ENCODE assay signal across 9 cellular contexts in the genomic region with DNA sequence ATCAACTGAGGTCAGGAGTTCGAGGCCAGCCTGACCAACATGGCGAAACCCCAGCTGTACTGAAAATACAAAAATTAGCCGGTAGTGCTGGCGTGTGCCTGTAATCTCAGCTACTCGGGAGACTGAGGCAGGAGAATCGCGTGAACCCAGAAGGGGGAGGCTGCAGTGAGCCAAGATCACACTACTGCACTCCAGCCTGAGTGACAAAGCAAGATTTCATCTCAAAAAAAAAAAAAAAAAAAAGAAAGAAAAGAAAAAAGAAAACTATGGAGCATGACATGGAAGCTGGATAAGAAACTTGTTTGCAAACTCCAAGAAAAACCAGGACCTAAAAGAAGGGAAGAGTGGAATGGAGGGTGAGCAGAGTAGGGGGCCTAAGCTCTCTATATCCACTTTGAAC. TPM values are rescaled to one million over a fixed set of nuclear protein-coding genes. Genes with fewer than 3 reads are reported as not detected.
A peak's percentile ranks its signal among the peaks of the same experiment; 100 is the strongest.
DNase-seq lines count a peak whose midpoint lies in the region; ATAC-seq, FAIRE-seq and TF ChIP-seq lines count a peak whose summit lies in the region.
"Had no signal": no experiment of that assay in that cellular context is flagged by ENCODE, and none has a peak within 500 bp of the region (broad histone marks: within the 10 kb centered on the region; RNA-seq: fewer than 3 reads in every experiment).

No MANE protein-coding gene starts in this region.

- ATAC-seq in HepG2 (no peak), right lobe of liver (no peak), GM21786 (IDR thresholded peaks at IDR 0.05; ENCODE audit: unreplicated experiment) (no peak)

- no peaks in the 10 kb centered on the region for H3K36me3 ChIP-seq in HepG2 (replicated peaks in 1 of 2; ENCODE audit: control insufficient read depth in 1 of 2, insufficient read depth in 2 of 2, low read length in 2 of 2)
- no peaks in the 10 kb centered on the region for H3K36me3 ChIP-seq in right lobe of liver
- H3K36me3 ChIP-seq in neural progenitor cell = no peaks in the 10 kb centered on the region
- no peaks in the 10 kb centered on the region for H3K36me3 ChIP-seq in H7 (replicated peaks; ENCODE audit: control insufficient read depth, insufficient read depth, low read length)

- WGBS in HepG2 (ENCODE audit: low lambda C conversion rate) = 80% methylated on average over 7 of the region's 7 CpGs
- 92% methylated on average over 2 of the region's 7 CpGs for WGBS in right lobe of liver (ENCODE audit: insufficient coverage, low coverage, low lambda C conversion rate, missing lambda C conversion rate)

- FAIRE-seq in HepG2 (lab: Jason Lieb, UNC) = no peak
- FAIRE-seq: frontal cortex had no signal

- no peak overlapping the region for H3K27ac Mint-ChIP-seq in neural progenitor cell

- BruUV-seq in HepG2 (replicated peaks; lab: Mats Ljungman, UMichigan) = no TSS peak

- CTCF ChIA-PET in HepG2 (lab: Yijun Ruan, JAX; ENCODE audit: low intra/inter-chr PET ratio, low total read pairs) = no interaction called here

- TF ChIP-seq POLR2A in HepG2 (IDR thresholded peaks at IDR 0.05; ENCODE audit: insufficient read depth in 1 of 2, low read depth in 2 of 2, low read length in 2 of 2) = no peak
- TF ChIP-seq POLR2A in right lobe of liver (IDR thresholded peaks at IDR 0.05) = no peak

- intact Hi-C loops in HepG2 (cut with micrococcal nuclease; ENCODE audit: unreplicated experiment) (no loop called here), right lobe of liver (cut with DNase I) (no loop called here), dorsolateral prefrontal cortex (cut with DNase I) (no loop called here)

- H3K79me2 ChIP-seq in HepG2 (ENCODE audit: insufficient read depth, low read length) (peaks cover 27% of the 10 kb centered on the region), neural progenitor cell (ENCODE audit: low read depth) (peaks cover 31% of the 10 kb centered on the region)

- H3K27me3 ChIP-seq in HepG2 (ENCODE audit: control insufficient read depth in 1 of 2, insufficient read depth in 2 of 2, low read length in 2 of 2) = no peaks in the 10 kb centered on the region; a peak in 2 of 5 replicates
- H3K27me3 ChIP-seq in right lobe of liver = no peaks in the 10 kb centered on the region
- H3K27me3 ChIP-seq in dorsolateral prefrontal cortex = no peaks in the 10 kb centered on the region
- no peaks in the 10 kb centered on the region for H3K27me3 ChIP-seq in neural progenitor cell
- no peaks in the 10 kb centered on the region for H3K27me3 ChIP-seq in H7 (ENCODE audit: control insufficient read depth, insufficient read depth, low read length)

- TF ChIP-seq RAD21 in HepG2 (CRISPR knock-in tag; IDR thresholded peaks at IDR 0.05) = no peak

- DNase-seq in HepG2 (ENCODE audit: low spot score) = no peak
- no peak for DNase-seq in right lobe of liver
- DNase-seq in dorsolateral prefrontal cortex = no peak
- DNase-seq in neural progenitor cell (ENCODE audit: low spot score) = no peak
- DNase-seq in ACHN = no peak
- no peak for DNase-seq in H7
- no peak for DNase-seq in retina

- TF ChIP-seq CTCF in HepG2 (CRISPR knock-in tag; IDR thresholded peaks at IDR 0.05) = no peak
- no peak for TF ChIP-seq CTCF in right lobe of liver (IDR thresholded peaks at IDR 0.05)
- TF ChIP-seq CTCF in dorsolateral prefrontal cortex (IDR thresholded peaks at IDR 0.05 in 54 of 56, conservative IDR thresholded peaks at IDR 0.05 in 2 of 56; ENCODE audit: low read depth in 1 of 56, partially characterized antibody in 56 of 56) = no peak
- TF ChIP-seq CTCF in neural progenitor cell (IDR thresholded peaks at IDR 0.05) = no peak

- H4K20me1 ChIP-seq in HepG2 (ENCODE audit: insufficient read depth, low read length) (no peaks in the 10 kb centered on the region), neural progenitor cell (ENCODE audit: low read depth) (peaks cover 18% of the 10 kb centered on the region)

- H3K9me3 Mint-ChIP-seq in neural progenitor cell = no peaks in the 10 kb centered on the region

- H3K4me2 ChIP-seq in HepG2 (ENCODE audit: low read depth, low read length) = peak overlapping the region; percentile 96
- H3K4me2 ChIP-seq in neural progenitor cell = no peak overlapping the region

- peak overlapping the region in 1 of 3 experiments; percentile 83; a peak in 1 of 6 replicates for H3K4me3 ChIP-seq in HepG2 (replicated peaks in 1 of 3; ENCODE audit: insufficient read depth in 1 of 3, low read depth in 2 of 3, low read length in 3 of 3)
- no peak overlapping the region for H3K4me3 ChIP-seq in right lobe of liver
- H3K4me3 ChIP-seq in dorsolateral prefrontal cortex = peak overlapping the region in 33 of 59 donors; percentile 67 to 100 (median 95)
- H3K4me3 ChIP-seq in neural progenitor cell = no peak overlapping the region
- H3K4me3 ChIP-seq in H7 (ENCODE audit: insufficient read depth, low read depth, low read length) = no peak overlapping the region

- peak overlapping the region; percentile 59 for H3K4me3 Mint-ChIP-seq in neural progenitor cell

- H3K4me1 ChIP-seq in HepG2 (ENCODE audit: insufficient read depth, low read length) (peaks cover 34% of the 10 kb centered on the region), right lobe of liver (peaks cover 0 to 17% (median 8%) of the 10 kb centered on the region in 4 donors), neural progenitor cell (peaks cover 20% of the 10 kb centered on the region)

- peaks cover 2% of the 10 kb centered on the region for H3K27me3 Mint-ChIP-seq in neural progenitor cell (ENCODE audit: insufficient read depth, low read depth)

- H3K4me1 Mint-ChIP-seq in neural progenitor cell = peaks cover 38% of the 10 kb centered on the region

- H2AFZ ChIP-seq in HepG2 (ENCODE audit: low read length) (peak overlapping the region; percentile 91), neural progenitor cell (replicated peaks) (no peak overlapping the region)

- no peaks in the 10 kb centered on the region for H3K9me3 ChIP-seq in HepG2 (ENCODE audit: low read length)
- no peaks in the 10 kb centered on the region for H3K9me3 ChIP-seq in right lobe of liver
- H3K9me3 ChIP-seq in neural progenitor cell (ENCODE audit: low read depth) = no peaks in the 10 kb centered on the region

- peaks cover 15% of the 10 kb centered on the region for H3F3A ChIP-seq in neural progenitor cell (ENCODE audit: low read depth)

- no peak overlapping the region for H3K9ac ChIP-seq in HepG2 (ENCODE audit: insufficient read depth, low read depth, low read length)
- no peak overlapping the region for H3K9ac ChIP-seq in neural progenitor cell

- peaks cover 2% of the 10 kb centered on the region for H3K36me3 Mint-ChIP-seq in neural progenitor cell

- H3K27ac ChIP-seq in HepG2 (ENCODE audit: extremely low read length, insufficient read depth, low read length) (peak overlapping the region; percentile 76), right lobe of liver (no peak overlapping the region), dorsolateral prefrontal cortex (peak overlapping the region in 57 of 59 donors; percentile 66 to 98 (median 93)), neural progenitor cell (no peak overlapping the region)

- no peak for TF ChIP-seq EP300 in HepG2 (IDR thresholded peaks at IDR 0.05; ENCODE audit: low read depth in 2 of 2, low read length in 2 of 2)
- TF ChIP-seq EP300 in HepG2 (CRISPR knock-in tag; IDR thresholded peaks at IDR 0.05; ENCODE audit: borderline replicate concordance) = no peak

- POLR2A ChIA-PET in HepG2 (lab: Yijun Ruan, JAX) = interaction anchor here (2.2 to 2.4 kb wide), 2 partner anchors 9 to 146 kb away, joined by 6 to 16 read pairs; no protein-coding TSS in a partner anchor

- in situ Hi-C loops in HepG2 (cut with HindIII; ENCODE audit: extremely low pct_ligation_motif_present, low pct_unique_long_range_greater_than_20kb) (no loop called here), ACHN (cut with HindIII; ENCODE audit: low pct_ligation_motif_present, low pct_unique_long_range_greater_than_20kb, low sequenced_read_pairs) (no loop called here)

RNA-seq across cellular contexts. Expression of a gene that starts 1.9 kb away (rescaled TPM):
- 18.8 and 24.0 TPM in 2 replicates for total RNA-seq in HepG2 (2016; rRNA removed; fragmentation: Illumina TruSeq; extraction: Trizol)
- total RNA-seq in HepG2 (2016; cell fraction: cytosol; rRNA removed; fragmentation: Illumina TruSeq; extraction: Trizol; ENCODE audit: low read depth) = 4.1 TPM in 2 replicates
- total RNA-seq in HepG2 (2016; cell fraction: insoluble cytoplasmic fraction; rRNA removed; fragmentation: Illumina TruSeq; extraction: Trizol) = 18.9 and 22.7 TPM in 2 replicates
- total RNA-seq in HepG2 (2016; cell fraction: membrane; rRNA removed; fragmentation: Illumina TruSeq; extraction: Trizol) = 8.7 and 9.1 TPM in 2 replicates
- 15.1 and 15.2 TPM in 2 replicates for total RNA-seq in HepG2 (2016; cell fraction: nucleus; rRNA removed; fragmentation: Illumina TruSeq; extraction: Trizol)
- 19.1 and 20.2 TPM in 2 replicates for polyA plus RNA-seq in HepG2 (2011; rRNA removed)
- 19.1 and 22.1 TPM in 2 replicates for polyA plus RNA-seq in HepG2 (2011; cell fraction: cytosol; rRNA removed)
- polyA plus RNA-seq in HepG2 (2011; cell fraction: nucleus; rRNA removed) = 6.4 and 8.0 TPM in 2 replicates
- 23.0 and 26.4 TPM in 2 replicates for polyA plus RNA-seq in HepG2 (2012)
- 2.7 and 2.9 TPM in 2 replicates for polyA plus RNA-seq in HepG2 (2016; cell fraction: cytosol; fragmentation: Illumina TruSeq; extraction: Trizol; ENCODE audit: low read depth)
- 29.6 and 30.5 TPM in 2 replicates for polyA plus RNA-seq in HepG2 (2016; cell fraction: insoluble cytoplasmic fraction; fragmentation: Illumina TruSeq; extraction: Trizol; ENCODE audit: low read depth)
- 5.7 and 6.2 TPM in 2 replicates for polyA plus RNA-seq in HepG2 (2016; cell fraction: membrane; fragmentation: Illumina TruSeq; extraction: Trizol; ENCODE audit: low read depth)
- polyA plus RNA-seq in HepG2 (2016; cell fraction: nucleus; fragmentation: Illumina TruSeq; extraction: Trizol; ENCODE audit: insufficient read depth, low read depth) = 21.5 and 22.8 TPM in 2 replicates
- polyA minus RNA-seq in HepG2 (2011; rRNA and poly(A)+ RNA removed; ENCODE audit: low replicate concordance) = 15.1 and 30.4 TPM in 2 replicates
- 11.8 and 14.1 TPM in 2 replicates for polyA minus RNA-seq in HepG2 (2011; cell fraction: cytosol; rRNA and poly(A)+ RNA removed)
- polyA minus RNA-seq in HepG2 (2011; cell fraction: nucleus; rRNA and poly(A)+ RNA removed) = 12.7 and 15.6 TPM in 2 replicates
- total RNA-seq in right lobe of liver = 10 to 100 TPM; 13.5 to 22.4 (median 18.2) TPM
- 10 to 100 TPM; 26.5 to 54.3 (median 43.5) TPM for total RNA-seq in dorsolateral prefrontal cortex
- 50.8 and 62.9 TPM in 2 replicates for total RNA-seq in neural progenitor cell (ENCODE audit: low replicate concordance)
- total RNA-seq in H7 (2014; rRNA removed; shearing (Covaris generic)) = 22.6 and 30.4 TPM in 2 replicates

RNA-seq across cellular contexts. Expression of a gene that starts 58.8 kb away (rescaled TPM):
- total RNA-seq in HepG2 (2016; rRNA removed; fragmentation: Illumina TruSeq; extraction: Trizol) (5.4 and 11.9 TPM in 2 replicates), right lobe of liver (10 to 100 TPM; 23.2 to 40.9 (median 30.7) TPM), dorsolateral prefrontal cortex (10 to 100 TPM; 28.8 to 68.7 (median 48.6) TPM), neural progenitor cell (ENCODE audit: low replicate concordance) (12.2 and 17.3 TPM in 2 replicates)
- total RNA-seq in HepG2 (2016; cell fraction: cytosol; rRNA removed; fragmentation: Illumina TruSeq; extraction: Trizol; ENCODE audit: low read depth) = 9.1 and 12.1 TPM in 2 replicates
- total RNA-seq in HepG2 (2016; cell fraction: insoluble cytoplasmic fraction; rRNA removed; fragmentation: Illumina TruSeq; extraction: Trizol) = 3.6 and 11.9 TPM in 2 replicates
- total RNA-seq in HepG2 (2016; cell fraction: membrane; rRNA removed; fragmentation: Illumina TruSeq; extraction: Trizol) = 7.1 and 10.4 TPM in 2 replicates
- 19.6 and 20.7 TPM in 2 replicates for total RNA-seq in HepG2 (2016; cell fraction: nucleus; rRNA removed; fragmentation: Illumina TruSeq; extraction: Trizol)
- polyA plus RNA-seq in HepG2 (2011; rRNA removed) = 9.6 and 10.6 TPM in 2 replicates
- polyA plus RNA-seq in HepG2 (2011; cell fraction: cytosol; rRNA removed) = 5.0 and 6.2 TPM in 2 replicates
- 18.2 and 19.2 TPM in 2 replicates for polyA plus RNA-seq in HepG2 (2011; cell fraction: nucleus; rRNA removed)
- 6.4 and 7.1 TPM in 2 replicates for polyA plus RNA-seq in HepG2 (2012)
- polyA plus RNA-seq in HepG2 (2016; cell fraction: cytosol; fragmentation: Illumina TruSeq; extraction: Trizol; ENCODE audit: low read depth) = 14.6 and 22.2 TPM in 2 replicates
- polyA plus RNA-seq in HepG2 (2016; cell fraction: insoluble cytoplasmic fraction; fragmentation: Illumina TruSeq; extraction: Trizol; ENCODE audit: low read depth) = 4.6 and 6.6 TPM in 2 replicates
- 8.0 and 12.4 TPM in 2 replicates for polyA plus RNA-seq in HepG2 (2016; cell fraction: membrane; fragmentation: Illumina TruSeq; extraction: Trizol; ENCODE audit: low read depth)
- 31.1 and 36.4 TPM in 2 replicates for polyA plus RNA-seq in HepG2 (2016; cell fraction: nucleus; fragmentation: Illumina TruSeq; extraction: Trizol; ENCODE audit: insufficient read depth, low read depth)
- polyA minus RNA-seq in HepG2 (2011; rRNA and poly(A)+ RNA removed; ENCODE audit: low replicate concordance) = 8.2 and 19.5 TPM in 2 replicates
- polyA minus RNA-seq in HepG2 (2011; cell fraction: cytosol; rRNA and poly(A)+ RNA removed) = 3.4 and 4.1 TPM in 2 replicates
- 21.0 and 21.2 TPM in 2 replicates for polyA minus RNA-seq in HepG2 (2011; cell fraction: nucleus; rRNA and poly(A)+ RNA removed)
- 11.4 and 15.4 TPM in 2 replicates for total RNA-seq in H7 (2014; rRNA removed; shearing (Covaris generic))

Comparison
In these comparisons a context has a peak if more than half of its experiments do, and no peak if none do; other contexts are left out.
1. H3K27ac ChIP-seq: peak in HepG2 (single experiment) and dorsolateral prefrontal cortex (57 of 59); none in right lobe of liver (0 of 3) and neural progenitor cell (single experiment).
2. H3K4me3 ChIP-seq: peak in dorsolateral prefrontal cortex (33 of 59); none in right lobe of liver (0 of 3), neural progenitor cell (single experiment) and H7 (single experiment).